ENCODE assay signal across 12 cellular contexts in genomic region chr11:102429691-102430090, GRCh38. TPM values are rescaled to one million over a fixed set of nuclear protein-coding genes. Genes with fewer than 3 reads are reported as not detected.
DNase-seq lines count a peak whose midpoint lies in the region; ATAC-seq, FAIRE-seq and TF ChIP-seq lines count a peak whose summit lies in the region.
"Had no signal": no experiment of that assay in that cellular context is flagged by ENCODE, and none has a peak within 500 bp of the region (broad histone marks: within the 10 kb centered on the region; RNA-seq: fewer than 3 reads in every experiment).

No MANE protein-coding gene starts in this region.

- H3K27me3 ChIP-seq in GM12878 (replicated peaks in 1 of 2; ENCODE audit: control insufficient read depth in 2 of 2, insufficient read depth in 2 of 2, low read length in 1 of 2) (no peaks in the 10 kb centered on the region), ascending aorta (no peaks in the 10 kb centered on the region)
- H3K27me3 ChIP-seq: body of pancreas had no signal

- 45% methylated on average over 4 of the region's 4 CpGs for WGBS in GM12878 (ENCODE audit: insufficient coverage, insufficient replicate concordance, low lambda C conversion rate, missing lambda C conversion rate)

- peaks cover 80% of the 10 kb centered on the region for H3K4me1 Mint-ChIP-seq in activated T-cell treated with anti-CD3 and anti-CD28 coated beads, Interleukin-2, amount 50 U/mL, for 24 hours (ENCODE audit: low read depth)
- H3K4me1 Mint-ChIP-seq in stimulated activated naive B cell treated with anti-CD40 and anti-IgM and Interleukin-4, amounts not matched to agents 10 μg/mL and 1 μg/mL and 100 μg/mL, for 72 hours, result peaks cover 45 to 71% of the 10 kb centered on the region in 2 donors
- H3K4me1 Mint-ChIP-seq in endothelial cell (ENCODE audit: unreplicated experiment), result peaks cover 4% of the 10 kb centered on the region

- peak overlapping the region; percentile 53 for H3K4me3 ChIP-seq in GM12878
- H3K4me3 ChIP-seq in ascending aorta, result no peak overlapping the region
- H3K4me3 ChIP-seq: body of pancreas, psoas muscle had no signal

- intact Hi-C loops in GM12878 (cut with micrococcal nuclease; ENCODE audit: unreplicated experiment), result loop anchor here (2.0 to 5.0 kb wide), 2 partner anchors 17 to 112 kb away; partner anchors contain the start of gene BIRC3
- intact Hi-C loops in ascending aorta (cut with DNase I), result no loop called here

- H3K27ac Mint-ChIP-seq in activated T-cell treated with anti-CD3 and anti-CD28 coated beads, Interleukin-2, amount 50 U/mL, for 24 hours, result peak overlapping the region; percentile 90
- H3K27ac Mint-ChIP-seq in stimulated activated naive B cell treated with anti-CD40 and anti-IgM and Interleukin-4, amounts not matched to agents 10 μg/mL and 1 μg/mL and 100 μg/mL, for 72 hours, result peak overlapping the region; percentile 72
- no peak overlapping the region for H3K27ac Mint-ChIP-seq in endothelial cell (ENCODE audit: unreplicated experiment)

- TF ChIP-seq POLR2A in GM12878 (IDR thresholded peaks at IDR 0.05; ENCODE audit: low read depth, low read length), result no peak

- peak overlapping the region; percentile 4 for H3K4me3 Mint-ChIP-seq in activated T-cell treated with anti-CD3 and anti-CD28 coated beads, Interleukin-2, amount 50 U/mL, for 24 hours
- peak overlapping the region; percentile 59 to 61 for H3K4me3 Mint-ChIP-seq in stimulated activated naive B cell treated with anti-CD40 and anti-IgM and Interleukin-4, amounts not matched to agents 10 μg/mL and 1 μg/mL and 100 μg/mL, for 72 hours
- H3K4me3 Mint-ChIP-seq in endothelial cell (ENCODE audit: unreplicated experiment), result no peak overlapping the region

- FAIRE-seq in GM12878 (lab: Jason Lieb, UNC), result no peak

- RAD21 ChIA-PET in GM12878 (lab: Charles Lee; ENCODE audit: unreplicated experiment), result interaction anchor here (0.8 to 1.9 kb wide), 20 partner anchors 8 to 184 kb away, joined by 3 to 27 read pairs (median 6); no protein-coding TSS in a partner anchor

- no peak for TF ChIP-seq CTCF in GM12878 (IDR thresholded peaks at IDR 0.05 in 2 of 3, conservative IDR thresholded peaks at IDR 0.05 in 1 of 3; ENCODE audit: control insufficient read depth in 2 of 3, extremely low read depth in 1 of 3, insufficient read depth in 1 of 3, low read depth in 3 of 3, low read length in 3 of 3)
- no peak for TF ChIP-seq CTCF in ascending aorta (IDR thresholded peaks at IDR 0.05)
- no peak for TF ChIP-seq CTCF in endothelial cell (IDR thresholded peaks at IDR 0.05; ENCODE audit: unreplicated experiment)

- peak overlapping the region; percentile 35 for H3K9ac ChIP-seq in GM12878 (ENCODE audit: control insufficient read depth, insufficient read depth, low read length)

- H3K9me3 ChIP-seq in GM12878 (replicated peaks; ENCODE audit: control insufficient read depth, insufficient read depth, low read length) (peaks cover 31% of the 10 kb centered on the region), ascending aorta (no peaks in the 10 kb centered on the region)
- H3K9me3 ChIP-seq: psoas muscle had no signal

- in situ Hi-C loops in GM12878 (cut with MboI), result no loop called here

- H3K79me2 ChIP-seq in GM12878 (ENCODE audit: control insufficient read depth, insufficient read depth, low read length), result peaks cover 15% of the 10 kb centered on the region

- no peak for TF ChIP-seq EP300 in GM12878 (IDR thresholded peaks at IDR 0.05; ENCODE audit: borderline replicate concordance in 1 of 2, control insufficient read depth in 1 of 2, low read depth in 2 of 2, low read length in 2 of 2)

- no peak for DNase-seq in activated T-cell treated with anti-CD3 and anti-CD28 coated beads, Interleukin-2, amount 50 U/mL, for 24 hours
- DNase-seq in activated T-cell treated with anti-CD3 and anti-CD28 coated beads, Interleukin-2, amount 50 U/mL, for 1 hour, result no peak
- no peak for DNase-seq in GM12878 (ENCODE audit: low read depth, low spot score)
- no peak for DNase-seq in stimulated activated naive B cell treated with anti-CD40 and anti-IgM and Interleukin-4, amounts not matched to agents 10 μg/mL and 1 μg/mL and 100 μg/mL, for 72 hours
- DNase-seq in ascending aorta (ENCODE audit: low spot score in 2 of 2), result no peak
- no peak for DNase-seq in endothelial cell (ENCODE audit: low spot score)
- DNase-seq: body of pancreas, left cardiac atrium, NCI-H1417 treated with DMSO at 0.1 percent for 48 hours, psoas muscle had no signal

- H3K9me3 Mint-ChIP-seq in activated T-cell treated with anti-CD3 and anti-CD28 coated beads, Interleukin-2, amount 50 U/mL, for 24 hours, result peaks cover 28% of the 10 kb centered on the region
- peaks cover 9 to 10% of the 10 kb centered on the region in 2 donors for H3K9me3 Mint-ChIP-seq in stimulated activated naive B cell treated with anti-CD40 and anti-IgM and Interleukin-4, amounts not matched to agents 10 μg/mL and 1 μg/mL and 100 μg/mL, for 72 hours
- peaks cover 6% of the 10 kb centered on the region for H3K9me3 Mint-ChIP-seq in endothelial cell (ENCODE audit: unreplicated experiment)

- peaks cover 83% of the 10 kb centered on the region for H3K36me3 Mint-ChIP-seq in activated T-cell treated with anti-CD3 and anti-CD28 coated beads, Interleukin-2, amount 50 U/mL, for 24 hours (ENCODE audit: low read depth)
- H3K36me3 Mint-ChIP-seq in stimulated activated naive B cell treated with anti-CD40 and anti-IgM and Interleukin-4, amounts not matched to agents 10 μg/mL and 1 μg/mL and 100 μg/mL, for 72 hours, result peaks cover 51 to 70% of the 10 kb centered on the region in 2 donors
- peaks cover 42% of the 10 kb centered on the region for H3K36me3 Mint-ChIP-seq in endothelial cell (ENCODE audit: low read depth, unreplicated experiment)

- H2AFZ ChIP-seq in GM12878 (ENCODE audit: control insufficient read depth, low read depth, low read length), result no peak overlapping the region

- SMC1A ChIA-PET in GM12878 (lab: Charles Lee; ENCODE audit: uncharacterized antibody, unreplicated experiment), result interaction anchor here (0.6 to 2.7 kb wide), 25 partner anchors 9 to 196 kb away, joined by 3 to 25 read pairs (median 5); partner anchors contain the start of genes MMP20 and TMEM123

- no peak for TF ChIP-seq RAD21 in GM12878 (IDR thresholded peaks at IDR 0.05; ENCODE audit: insufficient read depth, low read depth, low read length)

- H3K4me2 ChIP-seq in GM12878 (ENCODE audit: control insufficient read depth, insufficient read depth), result peak overlapping the region; percentile 77

- H4K20me1 ChIP-seq in GM12878 (ENCODE audit: control insufficient read depth, insufficient read depth), result no peaks in the 10 kb centered on the region

- ATAC-seq in HG03196 (IDR thresholded peaks at IDR 0.05; ENCODE audit: unreplicated experiment) (peak; percentile 5), GM12878 (peak; percentile 1), GM21423 (IDR thresholded peaks at IDR 0.05; ENCODE audit: unreplicated experiment) (no peak)
- peak in 1 of 2 donors; percentile 1 for ATAC-seq in stimulated activated naive B cell treated with anti-CD40 and anti-IgM and Interleukin-4, amounts not matched to agents 10 μg/mL and 1 μg/mL and 100 μg/mL, for 72 hours (replicated peaks)
- ATAC-seq: body of pancreas, left cardiac atrium, psoas muscle had no signal

- H3K27me3 Mint-ChIP-seq in activated T-cell treated with anti-CD3 and anti-CD28 coated beads, Interleukin-2, amount 50 U/mL, for 24 hours, result no peaks in the 10 kb centered on the region
- H3K27me3 Mint-ChIP-seq in stimulated activated naive B cell treated with anti-CD40 and anti-IgM and Interleukin-4, amounts not matched to agents 10 μg/mL and 1 μg/mL and 100 μg/mL, for 72 hours, result no peaks in the 10 kb centered on the region
- H3K27me3 Mint-ChIP-seq in endothelial cell (ENCODE audit: unreplicated experiment), result peaks cover 1% of the 10 kb centered on the region

- H3K4me1 ChIP-seq in GM12878 (ENCODE audit: control insufficient read depth, insufficient read depth, low read length) (peaks cover 35% of the 10 kb centered on the region), ascending aorta (peaks cover 0 to 19% of the 10 kb centered on the region in 2 donors)

- H3K36me3 ChIP-seq in GM12878 (ENCODE audit: control insufficient read depth in 2 of 2, insufficient read depth in 2 of 2, low read length in 1 of 2) (peaks cover 0 to 2% of the 10 kb centered on the region in 2 experiments; a peak in 2 of 4 replicates), ascending aorta (no peaks in the 10 kb centered on the region)

- CTCF ChIA-PET in GM12878 (lab: Yijun Ruan, JAX), result interaction anchor here (0.6 to 2.7 kb wide), 13 partner anchors 9 to 183 kb away, joined by 3 to 19 read pairs (median 6); no protein-coding TSS in a partner anchor

- no TSS peak for BruUV-seq in GM12878 (replicated peaks; lab: Mats Ljungman, UMichigan)

- H3K27ac ChIP-seq in GM12878 (ENCODE audit: control insufficient read depth, insufficient read depth) (peak overlapping the region; percentile 91), ascending aorta (no peak overlapping the region)
- H3K27ac ChIP-seq: body of pancreas, psoas muscle had no signal

- POLR2A ChIA-PET in GM12878 (lab: Charles Lee), result interaction anchor here (0.9 to 1.7 kb wide), 4 partner anchors 9 to 22 kb away, joined by 4 to 10 read pairs (median 8); no protein-coding TSS in a partner anchor

TF ChIP-seq in GM12878, 131 proteins besides CTCF, POLR2A, EP300 and RAD21:
- TF ChIP-seq SIN3A (IDR thresholded peaks at IDR 0.05; ENCODE audit: low read depth, low read length) (no peak), WRNIP1 (IDR thresholded peaks at IDR 0.05; ENCODE audit: borderline replicate concordance, low read depth, low read length) (0 out of 2 replicates have a peak, but pooled peaks have one; percentile 78), NFIC (IDR thresholded peaks at IDR 0.05; ENCODE audit: low read depth, low read length) (no peak)

RNA-seq across cellular contexts. Expression of gene TMEM123, which starts 22.9 kb away (rescaled TPM):
- total RNA-seq in GM12878 (2013; cell fraction: nucleolus; rRNA removed), result 122 and 125 TPM in 2 replicates
- total RNA-seq in GM12878 (2014; rRNA removed) (90.4 and 104 TPM in 2 replicates), GM12878 (2014; rRNA removed; fragmentation: Illumina TruSeq; extraction: Trizol) (220 and 240 TPM in 2 replicates), GM12878 (2021) (124 and 146 TPM in 2 replicates), ascending aorta (107 TPM), endothelial cell (ENCODE audit: unreplicated experiment) (142 TPM)
- polyA plus RNA-seq in GM12878 (2011; ENCODE audit: low read depth), result 60.0 TPM
- polyA plus RNA-seq in GM12878 (2011; rRNA removed) (667 and 744 TPM in 2 replicates), GM12878 (2014; fragmentation: Illumina TruSeq; extraction: Trizol) (152 and 245 TPM in 2 replicates), GM12878 (2014; fragmentation: Nextera tagmentation; extraction: Ambion mirVana) (10 to 100 TPM; 35.1 to 48.8 TPM), GM12878 (2014; rRNA removed) (62.9 and 73.9 TPM in 2 replicates), GM12878 (2016; fragmentation: Nextera tagmentation; extraction: Ambion mirVana) (100 to 1,000 TPM; 122 to 124 TPM)
- polyA plus RNA-seq in GM12878 (2011; cell fraction: cytosol; rRNA removed), result 89.5 and 235 TPM in 2 replicates
- 48.4 and 94.5 TPM in 2 replicates for polyA plus RNA-seq in GM12878 (2011; cell fraction: nucleus; rRNA removed)
- polyA plus RNA-seq in GM12878 (2012), result 77.6 and 83.1 TPM in 2 replicates
- 234 and 661 TPM in 2 replicates for polyA minus RNA-seq in GM12878 (2011; rRNA and poly(A)+ RNA removed)
- 119 and 168 TPM in 2 replicates for polyA minus RNA-seq in GM12878 (2011; cell fraction: cytosol; rRNA and poly(A)+ RNA removed)
- polyA minus RNA-seq in GM12878 (2011; cell fraction: nucleus; rRNA and poly(A)+ RNA removed), result 56.7 and 58.8 TPM in 2 replicates
